9 cellular contexts compared by ENCODE assay signal in genomic region chrX:19377799-19378198, GRCh38.
"Had no signal": no experiment of that assay in that cellular context is flagged by ENCODE, and none has a peak within 500 bp of the region (broad histone marks: within the 10 kb centered on the region; RNA-seq: fewer than 3 reads in every experiment).

No MANE protein-coding gene starts in this region.

- H3K4me3 ChIP-seq: GM23248, GM23338, HAP-1 had no signal

- H3K4me1 Mint-ChIP-seq: GM23338 had no signal

- H3K9me3 Mint-ChIP-seq: GM23338, HFFc6 had no signal

- H3K9me3 ChIP-seq: HAP-1 had no signal

- H3K27ac Mint-ChIP-seq: GM23338, H9, HFFc6 had no signal

- ATAC-seq: GM23338, HCT116 had no signal

- H3K4me1 ChIP-seq: HAP-1 had no signal

- H3K4me2 ChIP-seq: GM23338 had no signal

- H3K27ac ChIP-seq: GM23248 had no signal

- H2AFZ ChIP-seq: GM23248, GM23338 had no signal

- H3K9ac ChIP-seq: GM23248 had no signal

- DNase-seq: GM23248, GOT3, H7, H9, HCEC 1CT, HFFc6 had no signal

- H3K4me3 Mint-ChIP-seq: GM23338, H9, HFFc6 had no signal
